ENCODE assay signal across 12 cellular contexts in the genomic region with DNA sequence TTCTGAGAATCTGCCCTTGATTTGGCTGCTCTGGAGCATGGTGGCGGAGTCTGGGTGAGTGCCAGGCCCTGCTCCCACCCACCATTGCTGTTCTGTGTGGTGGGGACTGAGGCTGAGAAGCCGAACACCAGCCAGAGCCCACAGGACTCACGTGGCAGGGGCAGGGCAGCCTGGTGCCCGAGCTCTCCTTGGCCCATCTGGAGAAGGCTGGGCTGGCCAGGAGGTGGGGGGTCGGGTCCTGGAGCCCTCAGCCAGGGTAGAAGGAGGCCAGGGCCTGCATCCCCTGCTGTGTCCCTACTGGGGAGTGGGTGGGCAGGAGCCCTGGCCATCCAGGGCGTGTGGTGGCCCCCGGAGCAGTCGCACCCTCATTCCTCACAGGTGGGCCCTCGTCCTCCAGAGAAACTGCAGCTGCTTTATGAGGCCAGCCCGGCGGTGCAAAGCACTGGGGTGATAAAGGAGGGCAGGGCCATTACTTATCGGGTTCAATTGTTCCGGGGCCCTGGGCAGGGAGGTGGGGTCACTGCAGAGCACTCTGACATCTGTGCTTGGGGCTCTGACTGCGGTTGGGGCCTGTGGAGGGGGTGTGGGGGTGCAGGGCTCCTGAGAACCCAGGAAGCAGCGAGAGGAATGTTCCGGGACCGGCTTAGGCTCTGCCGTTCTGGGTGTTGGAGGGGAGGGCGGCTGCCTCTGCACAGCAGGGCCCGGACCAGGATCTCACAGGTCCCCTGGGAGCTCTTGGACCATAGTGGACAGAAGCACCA.
"Had no signal": no experiment of that assay in that cellular context is flagged by ENCODE, and none has a peak within 500 bp of the region (broad histone marks: within the 10 kb centered on the region; RNA-seq: fewer than 3 reads in every experiment).

No MANE protein-coding gene starts in this region.

- ATAC-seq: foreskin keratinocyte; mucosa of descending colon; naive thymus-derived CD8-positive, alpha-beta T cell had no signal

- H3K36me3 Mint-ChIP-seq: activated CD4-positive, alpha-beta memory T cell treated with anti-CD3 and anti-CD28 coated beads for 36 hours; naive thymus-derived CD8-positive, alpha-beta T cell had no signal

- H3K9me3 ChIP-seq: mucosa of descending colon, SJSA1, thyroid gland, vagina had no signal

- H3K27ac ChIP-seq: foreskin keratinocyte, SJSA1, thyroid gland, vagina had no signal

- H3K27me3 Mint-ChIP-seq: activated CD4-positive, alpha-beta memory T cell treated with anti-CD3 and anti-CD28 coated beads for 36 hours; naive thymus-derived CD8-positive, alpha-beta T cell had no signal

- H3K9me3 Mint-ChIP-seq: activated CD4-positive, alpha-beta memory T cell treated with anti-CD3 and anti-CD28 coated beads for 36 hours had no signal

- H3K4me1 ChIP-seq: foreskin keratinocyte, SJSA1, thyroid gland, vagina had no signal

- H3K27ac Mint-ChIP-seq: activated CD4-positive, alpha-beta memory T cell treated with anti-CD3 and anti-CD28 coated beads for 36 hours had no signal

- H3K4me3 ChIP-seq: lung, mucosa of descending colon, SJSA1, thyroid gland, vagina had no signal

- H3K36me3 ChIP-seq: SJSA1, thyroid gland, vagina had no signal

- H3K27me3 ChIP-seq: foreskin keratinocyte, SJSA1, thyroid gland, vagina had no signal

- H3K4me3 Mint-ChIP-seq: activated CD4-positive, alpha-beta memory T cell treated with anti-CD3 and anti-CD28 coated beads for 36 hours; naive thymus-derived CD8-positive, alpha-beta T cell had no signal

- DNase-seq: activated CD4-positive, alpha-beta memory T cell treated with anti-CD3 and anti-CD28 coated beads for 36 hours; activated CD4-positive, alpha-beta T cell treated with anti-CD3 and anti-CD28 coated beads for 1 hour; foreskin keratinocyte; stimulated activated CD4-positive, alpha-beta T cell treated with anti-CD3 and anti-CD28 coated beads, Interleukin-15, amount 100 ng/mL, for 24 hours; stimulated activated CD4-positive, alpha-beta T cell treated with anti-CD3 and anti-CD28 coated beads, Interleukin-4, amount 100 ng/mL, for 4 hours; T-helper 9 cell; thyroid gland had no signal
